23 cellular contexts compared by ENCODE assay signal in genomic region chr6:112485813-112486212, GRCh38.
"Had no signal": no experiment of that assay in that cellular context is flagged by ENCODE, and none has a peak within 500 bp of the region (broad histone marks: within the 10 kb centered on the region; RNA-seq: fewer than 3 reads in every experiment).

No MANE protein-coding gene starts in this region.

- H3K27me3 ChIP-seq: breast epithelium, left lung, tibial artery had no signal

- DNase-seq: activated CD4-positive, alpha-beta memory T cell treated with anti-CD3 and anti-CD28 coated beads, Interleukin-2, amount 10 ng/mL, durations not matched to agents 7 days and 5 days; activated CD4-positive, alpha-beta T cell treated with anti-CD3 and anti-CD28 coated beads for 4 hours; activated effector memory CD4-positive, alpha-beta T cell treated with anti-CD3 and anti-CD28 coated beads, Interleukin-2, amount 50 U/mL, for 16 hours; activated naive CD8-positive, alpha-beta T cell treated with anti-CD3 and anti-CD28 coated beads for 36 hours; activated T-cell treated with anti-CD3 and anti-CD28 coated beads, Interleukin-2, amount 50 U/mL, for 48 hours; glutamatergic neuron; hypothalamus; kidney; left lung; mammary epithelial cell; mucosa of descending colon; natural killer cell; posterior cingulate gyrus; stimulated activated CD4-positive, alpha-beta T cell treated with anti-CD3 and anti-CD28 coated beads, Interleukin-15, amount 100 ng/mL, for 24 hours; stimulated activated CD4-positive, alpha-beta T cell treated with anti-CD3 and anti-CD28 coated beads, Interleukin-4, amount 100 ng/mL, for 1 hour; stimulated activated naive B cell treated with anti-CD40 and anti-IgM and Interleukin-4, amounts not matched to agents 10 μg/mL and 1 μg/mL and 100 μg/mL, for 72 hours; T-helper 1 cell; T1000; tibial artery; WERI-Rb-1 had no signal

- FAIRE-seq: kidney, urothelium cell line had no signal

- H3K36me3 Mint-ChIP-seq: activated naive CD8-positive, alpha-beta T cell treated with anti-CD3 and anti-CD28 coated beads for 36 hours; natural killer cell; stimulated activated naive B cell treated with anti-CD40 and anti-IgM and Interleukin-4, amounts not matched to agents 10 μg/mL and 1 μg/mL and 100 μg/mL, for 72 hours had no signal

- H3K27ac Mint-ChIP-seq: activated CD4-positive, alpha-beta memory T cell treated with anti-CD3 and anti-CD28 coated beads, Interleukin-2, amount 10 ng/mL, durations not matched to agents 7 days and 5 days; activated naive CD8-positive, alpha-beta T cell treated with anti-CD3 and anti-CD28 coated beads for 36 hours; natural killer cell; stimulated activated naive B cell treated with anti-CD40 and anti-IgM and Interleukin-4, amounts not matched to agents 10 μg/mL and 1 μg/mL and 100 μg/mL, for 72 hours had no signal

- H3K9me3 ChIP-seq: breast epithelium, left lung, mucosa of descending colon, tibial artery had no signal

- ATAC-seq: left lung; mucosa of descending colon; natural killer cell; stimulated activated naive B cell treated with anti-CD40 and anti-IgM and Interleukin-4, amounts not matched to agents 10 μg/mL and 1 μg/mL and 100 μg/mL, for 72 hours had no signal

- H3K4me3 Mint-ChIP-seq: activated CD4-positive, alpha-beta memory T cell treated with anti-CD3 and anti-CD28 coated beads, Interleukin-2, amount 10 ng/mL, durations not matched to agents 7 days and 5 days; activated naive CD8-positive, alpha-beta T cell treated with anti-CD3 and anti-CD28 coated beads for 36 hours; natural killer cell; stimulated activated naive B cell treated with anti-CD40 and anti-IgM and Interleukin-4, amounts not matched to agents 10 μg/mL and 1 μg/mL and 100 μg/mL, for 72 hours had no signal

- H3K27ac ChIP-seq: breast epithelium, left lung, skin epidermis, tibial artery, WERI-Rb-1 had no signal

- H3K4me1 Mint-ChIP-seq: activated CD4-positive, alpha-beta memory T cell treated with anti-CD3 and anti-CD28 coated beads, Interleukin-2, amount 10 ng/mL, durations not matched to agents 7 days and 5 days; activated naive CD8-positive, alpha-beta T cell treated with anti-CD3 and anti-CD28 coated beads for 36 hours; natural killer cell had no signal

- H3K9me3 Mint-ChIP-seq: activated CD4-positive, alpha-beta memory T cell treated with anti-CD3 and anti-CD28 coated beads, Interleukin-2, amount 10 ng/mL, durations not matched to agents 7 days and 5 days; activated naive CD8-positive, alpha-beta T cell treated with anti-CD3 and anti-CD28 coated beads for 36 hours; stimulated activated naive B cell treated with anti-CD40 and anti-IgM and Interleukin-4, amounts not matched to agents 10 μg/mL and 1 μg/mL and 100 μg/mL, for 72 hours had no signal

- H3K36me3 ChIP-seq: breast epithelium, left lung, tibial artery, WERI-Rb-1 had no signal

- H3K4me3 ChIP-seq: breast epithelium, left lung, mucosa of descending colon, skin epidermis, tibial artery had no signal

- H3K27me3 Mint-ChIP-seq: activated CD4-positive, alpha-beta memory T cell treated with anti-CD3 and anti-CD28 coated beads, Interleukin-2, amount 10 ng/mL, durations not matched to agents 7 days and 5 days; activated naive CD8-positive, alpha-beta T cell treated with anti-CD3 and anti-CD28 coated beads for 36 hours; stimulated activated naive B cell treated with anti-CD40 and anti-IgM and Interleukin-4, amounts not matched to agents 10 μg/mL and 1 μg/mL and 100 μg/mL, for 72 hours had no signal

- H3K4me1 ChIP-seq: breast epithelium, left lung had no signal
